ENCODE assay signal across 16 cellular contexts in genomic region chr12:63864456-63864709, GRCh38. TPM values are rescaled to one million over a fixed set of nuclear protein-coding genes. Genes with fewer than 3 reads are reported as not detected.
DNase-seq lines count a peak whose midpoint lies in the region; ATAC-seq and TF ChIP-seq lines count a peak whose summit lies in the region.
"Had no signal": no experiment of that assay in that cellular context is flagged by ENCODE, and none has a peak within 500 bp of the region (broad histone marks: within the 10 kb centered on the region; RNA-seq: fewer than 3 reads in every experiment).

No MANE protein-coding gene starts in this region.

- peaks cover 77% of the 10 kb centered on the region for H4K20me1 ChIP-seq in IMR-90 (ENCODE audit: insufficient read depth, low read length)
- H4K20me1 ChIP-seq: BLaER1 had no signal

- DNase-seq in IMR-90 (no peak), RWPE2 (ENCODE audit: low spot score) (no peak), tibial artery (no peak)
- DNase-seq: CD4-positive, alpha-beta memory T cell; DMS153; DMS79; GDM1; H7 had no signal

- peak overlapping the region; percentile 55 for H2BK5ac ChIP-seq in IMR-90 (ENCODE audit: low read depth, low read length, poor library complexity, severe bottlenecking)

- H4K91ac ChIP-seq in IMR-90 (ENCODE audit: insufficient read depth, low read depth, low read length), result no peak overlapping the region

- no peak overlapping the region for H2AK5ac ChIP-seq in IMR-90 (ENCODE audit: low read depth, low read length)

- H2BK20ac ChIP-seq in IMR-90 (ENCODE audit: low read depth, low read length), result no peak overlapping the region

- H3K56ac ChIP-seq in IMR-90 (ENCODE audit: extremely low read depth, insufficient read depth, low read length), result no peak overlapping the region

- peaks cover 8 to 65% of the 10 kb centered on the region in 2 experiments for H3K79me1 ChIP-seq in IMR-90 (ENCODE audit: low read depth in 1 of 2, low read length in 2 of 2)

- H2BK15ac ChIP-seq in IMR-90 (ENCODE audit: low read depth, low read length), result no peak overlapping the region

- POLR2A ChIA-PET in HEK293 (lab: Yijun Ruan, JAX) (no interaction called here), IMR-90 (lab: Charles Lee; ENCODE audit: unreplicated experiment) (no interaction called here)

- H3K4ac ChIP-seq in IMR-90 (ENCODE audit: low read depth, low read length), result no peak overlapping the region

- no peak overlapping the region for H3K9ac ChIP-seq in IMR-90 (ENCODE audit: low read depth, low read length)
- H3K9ac ChIP-seq in skeletal muscle satellite cell (ENCODE audit: low read depth, low read length), result no peak overlapping the region
- H3K9ac ChIP-seq: BLaER1 had no signal

- H3K36me3 ChIP-seq in HEK293 (ENCODE audit: control insufficient read depth in 2 of 2, insufficient read depth in 1 of 2, low read length in 2 of 2) (no peaks in the 10 kb centered on the region), IMR-90 (ENCODE audit: control insufficient read depth, insufficient read depth, low read length) (peaks cover 3% of the 10 kb centered on the region; the same call in 1 of the 2 replicates), RWPE2 (ENCODE audit: low read depth) (peaks cover 4% of the 10 kb centered on the region; the same call in 1 of the 2 replicates), skeletal muscle satellite cell (ENCODE audit: insufficient read depth, low read length) (no peaks in the 10 kb centered on the region), tibial artery (no peaks in the 10 kb centered on the region)
- H3K36me3 ChIP-seq: BLaER1 had no signal

- no peak for TF ChIP-seq RAD21 in IMR-90 (IDR thresholded peaks at IDR 0.05; ENCODE audit: low read length)

- H2AFZ ChIP-seq in IMR-90 (replicated peaks; ENCODE audit: low read length, poor library complexity), result no peak overlapping the region
- H2AFZ ChIP-seq: GM23338 had no signal

- no peak for TF ChIP-seq POLR2A in IMR-90 (IDR thresholded peaks at IDR 0.05; ENCODE audit: low read depth, low read length)

- no peaks in the 10 kb centered on the region for H3K27me3 ChIP-seq in IMR-90 (ENCODE audit: control insufficient read depth, insufficient read depth, low read length)
- H3K27me3 ChIP-seq in RWPE2 (ENCODE audit: insufficient read depth, poor library complexity, severe bottlenecking), result no peaks in the 10 kb centered on the region
- no peaks in the 10 kb centered on the region for H3K27me3 ChIP-seq in skeletal muscle satellite cell (ENCODE audit: control insufficient read depth, insufficient read depth, low read length)
- no peaks in the 10 kb centered on the region for H3K27me3 ChIP-seq in tibial artery
- H3K27me3 ChIP-seq: BLaER1 had no signal

- peak overlapping the region; percentile 48; the same call in 1 of the 2 replicates for H3K23ac ChIP-seq in IMR-90 (ENCODE audit: low read depth, low read length)

- H3K4me2 ChIP-seq in IMR-90 (ENCODE audit: low read depth, low read length) (peak overlapping the region; percentile 59; the same call in 1 of the 2 replicates), skeletal muscle satellite cell (ENCODE audit: low read length) (peak overlapping the region; percentile 32)
- H3K4me2 ChIP-seq: BLaER1 had no signal

- peak overlapping the region; percentile 49; the same call in 1 of the 2 replicates for H3K18ac ChIP-seq in IMR-90 (ENCODE audit: low read depth, low read length)

- no TSS peak for BruUV-seq in IMR-90 (replicated peaks; lab: Mats Ljungman, UMichigan)

- H3K4me1 ChIP-seq in HEK293 (ENCODE audit: control insufficient read depth, insufficient read depth, low read length) (peaks cover 7% of the 10 kb centered on the region), IMR-90 (ENCODE audit: control insufficient read depth, insufficient read depth, low read length) (peaks cover 22% of the 10 kb centered on the region), RWPE2 (ENCODE audit: insufficient read depth, poor library complexity, severe bottlenecking) (peaks cover 38% of the 10 kb centered on the region), skeletal muscle satellite cell (ENCODE audit: control insufficient read depth, insufficient read depth, low read length) (peaks cover 32% of the 10 kb centered on the region), tibial artery (peaks cover 0 to 24% (median 16%) of the 10 kb centered on the region in 4 donors)
- H3K4me1 ChIP-seq: BLaER1 had no signal

- peaks cover 11% of the 10 kb centered on the region for H3K9me1 ChIP-seq in IMR-90 (ENCODE audit: insufficient read depth, low read length)

- TF ChIP-seq CTCF in HEK293 (tag by site-specific recombination; IDR thresholded peaks at IDR 0.05) (no peak), IMR-90 (conservative IDR thresholded peaks at IDR 0.05; ENCODE audit: low read depth, low read length) (no peak), RWPE2 (IDR thresholded peaks at IDR 0.05; ENCODE audit: poor library complexity, severe bottlenecking) (no peak), tibial artery (IDR thresholded peaks at IDR 0.05) (no peak)

- no peak overlapping the region for H4K8ac ChIP-seq in IMR-90 (ENCODE audit: low read depth in 2 of 2, low read length in 2 of 2)

- in situ Hi-C loops in IMR-90 (cut with MboI; ENCODE audit: low sequenced_read_pairs), result no loop called here

- CTCF ChIA-PET in HEK293 (lab: Yijun Ruan, JAX), result interaction anchor here (0.7 to 0.9 kb wide), 2 partner anchors 20 to 357 kb away, joined by 3 read pairs; no protein-coding TSS in a partner anchor
- CTCF ChIA-PET in IMR-90 (lab: Yijun Ruan, JAX), result no interaction called here

- H3K9me3 ChIP-seq in HEK293 (ENCODE audit: control insufficient read depth, insufficient read depth, low read depth, low read length) (no peaks in the 10 kb centered on the region), IMR-90 (ENCODE audit: control insufficient read depth, insufficient read depth, low read length) (no peaks in the 10 kb centered on the region), RWPE2 (ENCODE audit: severe bottlenecking) (no peaks in the 10 kb centered on the region), skeletal muscle satellite cell (replicated peaks; ENCODE audit: low read length) (no peaks in the 10 kb centered on the region), tibial artery (no peaks in the 10 kb centered on the region)
- H3K9me3 ChIP-seq: BLaER1 had no signal

- no peak overlapping the region for H2AK9ac ChIP-seq in IMR-90 (replicated peaks; ENCODE audit: low read depth, low read length, poor library complexity)

- H4K5ac ChIP-seq in IMR-90 (ENCODE audit: low read depth, low read length), result no peak overlapping the region

- no peak overlapping the region for H3K27ac ChIP-seq in HEK293 (ENCODE audit: extremely low read depth, low read depth, low read length)
- H3K27ac ChIP-seq in IMR-90 (ENCODE audit: insufficient read depth, low read length), result no peak overlapping the region
- peak overlapping the region; percentile 47 for H3K27ac ChIP-seq in RWPE2 (ENCODE audit: poor library complexity, severe bottlenecking)
- no peak overlapping the region for H3K27ac ChIP-seq in tibial artery
- H3K27ac ChIP-seq: BLaER1, HL-60 had no signal

- no peak overlapping the region for H3K14ac ChIP-seq in IMR-90 (replicated peaks; ENCODE audit: low read depth, low read length)

- no peak for ATAC-seq in IMR-90 (ENCODE audit: low read depth)
- no peak for ATAC-seq in RWPE2 (ENCODE audit: low read depth)
- ATAC-seq in GM21360 (IDR thresholded peaks at IDR 0.05; ENCODE audit: unreplicated experiment), result no peak
- ATAC-seq in GM18502 (IDR thresholded peaks at IDR 0.05; ENCODE audit: poor library complexity, unreplicated experiment), result no peak
- ATAC-seq: GM23338, K562 had no signal

- intact Hi-C loops in IMR-90 (cut with micrococcal nuclease) (loop anchor here (5.0 kb wide), 1 partner anchor 53 kb away; no protein-coding TSS in a partner anchor), tibial artery (cut with DNase I; ENCODE audit: low total_unique reads) (no loop called here)

- H2BK120ac ChIP-seq in IMR-90 (ENCODE audit: low read depth, low read length), result no peak overlapping the region

- dilution Hi-C loops in IMR-90 (cut with HindIII; ENCODE audit: low sequenced_read_pairs, unreplicated experiment), result no loop called here

- H3K4me3 ChIP-seq in HEK293 (ENCODE audit: low read depth, low read length), result no peak overlapping the region
- no peak overlapping the region for H3K4me3 ChIP-seq in IMR-90 (ENCODE audit: insufficient read depth, low read depth, low read length)
- H3K4me3 ChIP-seq in RWPE2 (ENCODE audit: severe bottlenecking), result no peak overlapping the region
- H3K4me3 ChIP-seq in skeletal muscle satellite cell (ENCODE audit: low read length), result no peak overlapping the region
- no peak overlapping the region for H3K4me3 ChIP-seq in tibial artery
- H3K4me3 ChIP-seq: BLaER1, GM23338, K562 had no signal

TF ChIP-seq in HEK293, 187 proteins besides CTCF, POLR2A, EP300 and RAD21:
- TF ChIP-seq ZNF843 (tag by site-specific recombination; IDR thresholded peaks at IDR 0.05), result 0 out of 2 replicates have a peak, but pooled peaks have one; percentile 50
- peak; percentile 34 for TF ChIP-seq FEZF1 (tag by site-specific recombination; IDR thresholded peaks at IDR 0.05)
- TF ChIP-seq ZNF707 (tag by site-specific recombination; IDR thresholded peaks at IDR 0.05), result no peak
- TF ChIP-seq OSR2 (tag by site-specific recombination; IDR thresholded peaks at IDR 0.05), result peak; percentile 75
- no peak for TF ChIP-seq ZNF514 (tag by site-specific recombination; IDR thresholded peaks at IDR 0.05)
TF ChIP-seq in HEK293: peak in this region for 3.

TF ChIP-seq in IMR-90, 13 proteins besides CTCF, POLR2A, EP300 and RAD21 (continues in another document):
- no peak for TF ChIP-seq ELK1 (IDR thresholded peaks at IDR 0.05; ENCODE audit: borderline replicate concordance, low read depth, low read length)
- no peak for TF ChIP-seq NFE2L2 (IDR thresholded peaks at IDR 0.05; ENCODE audit: low read depth, low read length)
- no peak for TF ChIP-seq SMC3 (IDR thresholded peaks at IDR 0.05; ENCODE audit: low read depth, low read length)
- TF ChIP-seq FOS (IDR thresholded peaks at IDR 0.05; ENCODE audit: low read depth, low read length), result no peak
- no peak for TF ChIP-seq MAFK (IDR thresholded peaks at IDR 0.05; ENCODE audit: low read depth, low read length)
- no peak for TF ChIP-seq BHLHE40 (IDR thresholded peaks at IDR 0.05; ENCODE audit: low read depth, low read length)
- TF ChIP-seq CHD1 (IDR thresholded peaks at IDR 0.05; ENCODE audit: low read depth, low read length), result no peak

RNA-seq across cellular contexts. Expression of gene SRGAP1, which starts 19.9 kb away (rescaled TPM):
- 10.0 and 14.4 TPM in 2 replicates for total RNA-seq in IMR-90 (2012; rRNA removed)
- polyA plus RNA-seq in IMR-90 (2012; rRNA removed), result 10.2 and 11.0 TPM in 2 replicates
- 3.7 and 5.3 TPM in 2 replicates for polyA plus RNA-seq in IMR-90 (2012; cell fraction: cytosol; rRNA removed)
- polyA plus RNA-seq in IMR-90 (2012; cell fraction: nucleus; rRNA removed; ENCODE audit: low replicate concordance), result 29.1 and 33.8 TPM in 2 replicates
- total RNA-seq in skeletal muscle satellite cell (2012; rRNA removed), result 19.0 and 20.5 TPM in 2 replicates
